1 cellular context compared by ENCODE assay signal in genomic region chr1:10916311-10916710, GRCh38.
TF ChIP-seq lines count a peak whose summit lies in the region.

No MANE protein-coding gene starts in this region.

TF ChIP-seq in GM23338, 12 proteins besides CTCF, POLR2A, EP300 and RAD21 (continued from another document):
- TF ChIP-seq ZNF462 (CRISPR knock-in tag; IDR thresholded peaks at IDR 0.05) (no peak), EZH2phosphoT487 (IDR thresholded peaks at IDR 0.05; ENCODE audit: unreplicated experiment) (no peak), NANOG (IDR thresholded peaks at IDR 0.05; ENCODE audit: borderline replicate concordance) (no peak), EZH2 (IDR thresholded peaks at IDR 0.05; ENCODE audit: low read depth, unreplicated experiment) (no peak), ETS1 (IDR thresholded peaks at IDR 0.05) (no peak), ZNF331 (CRISPR knock-in tag; IDR thresholded peaks at IDR 0.05; ENCODE audit: low read depth) (no peak), REST (IDR thresholded peaks at IDR 0.05; ENCODE audit: unreplicated experiment) (no peak), ZNF114 (CRISPR knock-in tag; IDR thresholded peaks at IDR 0.05) (no peak), STAT1 (IDR thresholded peaks at IDR 0.05; ENCODE audit: unreplicated experiment) (no peak), CREB1 (CRISPR knock-in tag; IDR thresholded peaks at IDR 0.05; ENCODE audit: low read depth) (no peak), POLR2AphosphoS5 (IDR thresholded peaks at IDR 0.05; ENCODE audit: low read depth) (no peak)
